29 cellular contexts compared by ENCODE assay signal in genomic region chrX:38163193-38163592, GRCh38. TPM values are rescaled to one million over a fixed set of nuclear protein-coding genes. Genes with fewer than 3 reads are reported as not detected.
"Had no signal": no experiment of that assay in that cellular context is flagged by ENCODE, and none has a peak within 500 bp of the region (broad histone marks: within the 10 kb centered on the region; RNA-seq: fewer than 3 reads in every experiment).

No MANE protein-coding gene starts in this region.

- H3K27me3 ChIP-seq: neural progenitor cell, neutrophil, right lobe of liver, testis, thyroid gland, transverse colon, upper lobe of left lung, vagina had no signal

- H3K36me3 Mint-ChIP-seq: immature natural killer cell; naive B cell; natural killer cell; neural progenitor cell; stimulated activated naive B cell treated with anti-CD40 and anti-IgM and Interleukin-4, amounts not matched to agents 10 μg/mL and 1 μg/mL and 100 μg/mL, for 72 hours had no signal

- ATAC-seq: natural killer cell; right lobe of liver; stimulated activated naive B cell treated with anti-CD40 and anti-IgM and Interleukin-4, amounts not matched to agents 10 μg/mL and 1 μg/mL and 100 μg/mL, for 72 hours; stimulated activated naive CD8-positive, alpha-beta T cell treated with anti-CD3 and anti-CD28 coated beads, Interleukin-15, Interleukin-2, amounts not matched to agents 100 U/mL and 50 U/mL, for 24 hours had no signal

- H3K4me1 ChIP-seq: left ventricle myocardium inferior, neural progenitor cell, parathyroid adenoma, right atrium auricular region, right lobe of liver, stomach, testis, thyroid gland, transverse colon, upper lobe of left lung, vagina had no signal

- DNase-seq: hypothalamus; immature natural killer cell; kidney; left ventricle myocardium inferior; mesendoderm; naive B cell; natural killer cell; nephron progenitor cell; occipital lobe; right lobe of liver; stimulated activated CD4-positive, alpha-beta T cell treated with anti-CD3 and anti-CD28 coated beads, Interleukin-12 subunit alpha, Interleukin-12 subunit beta, amount 100 ng/mL, for 4 hours; stimulated activated CD4-positive, alpha-beta T cell treated with anti-CD3 and anti-CD28 coated beads, Interleukin-15, amount 100 ng/mL, for 24 hours; stimulated activated CD4-positive, alpha-beta T cell treated with anti-CD3 and anti-CD28 coated beads, Interleukin-2, amount 100 ng/mL, for 24 hours; stimulated activated CD4-positive, alpha-beta T cell treated with anti-CD3 and anti-CD28 coated beads, Interleukin-4, amount 100 ng/mL, for 1 hour; stimulated activated naive B cell treated with anti-CD40 and anti-IgM and Interleukin-4, amounts not matched to agents 10 μg/mL and 1 μg/mL and 100 μg/mL, for 72 hours; stimulated activated naive CD8-positive, alpha-beta T cell treated with anti-CD3 and anti-CD28 coated beads, Interleukin-15, Interleukin-2, amounts not matched to agents 100 U/mL and 50 U/mL, for 24 hours; stomach; testis; thyroid gland; transverse colon; upper lobe of left lung had no signal

- H3K9me3 Mint-ChIP-seq: immature natural killer cell; natural killer cell; neural progenitor cell; stimulated activated naive B cell treated with anti-CD40 and anti-IgM and Interleukin-4, amounts not matched to agents 10 μg/mL and 1 μg/mL and 100 μg/mL, for 72 hours had no signal

- H3K36me3 ChIP-seq: neural progenitor cell, neutrophil, right lobe of liver, thyroid gland, transverse colon, upper lobe of left lung, vagina had no signal

- H3K4me3 ChIP-seq: left ventricle myocardium inferior, lung, neural progenitor cell, right atrium auricular region, right lobe of liver, skin epidermis, stomach, testis, thyroid gland, transverse colon, upper lobe of left lung, vagina had no signal

- H3K9me3 ChIP-seq: left ventricle myocardium inferior, neutrophil, right atrium auricular region, right lobe of liver, stomach, testis, thyroid gland, transverse colon, upper lobe of left lung, vagina had no signal

- H3K27ac ChIP-seq: left ventricle myocardium inferior, neural progenitor cell, neutrophil, parathyroid adenoma, right atrium auricular region, right lobe of liver, skin epidermis, stomach, testis, thyroid gland, transverse colon, upper lobe of left lung, vagina had no signal

- H3K4me1 Mint-ChIP-seq: immature natural killer cell; mesothelial cell of epicardium; naive B cell; natural killer cell; nephron progenitor cell; neural progenitor cell; stimulated activated naive B cell treated with anti-CD40 and anti-IgM and Interleukin-4, amounts not matched to agents 10 μg/mL and 1 μg/mL and 100 μg/mL, for 72 hours had no signal

- H3K27ac Mint-ChIP-seq: immature natural killer cell; mesothelial cell of epicardium; naive B cell; natural killer cell; nephron progenitor cell; neural progenitor cell; stimulated activated naive B cell treated with anti-CD40 and anti-IgM and Interleukin-4, amounts not matched to agents 10 μg/mL and 1 μg/mL and 100 μg/mL, for 72 hours had no signal

- H3K4me3 Mint-ChIP-seq: immature natural killer cell; mesothelial cell of epicardium; naive B cell; natural killer cell; nephron progenitor cell; neural progenitor cell; stimulated activated naive B cell treated with anti-CD40 and anti-IgM and Interleukin-4, amounts not matched to agents 10 μg/mL and 1 μg/mL and 100 μg/mL, for 72 hours had no signal

RNA-seq across cellular contexts. Expression of gene SRPX, which starts 57.5 kb away (rescaled TPM):
- polyA plus RNA-seq: immature natural killer cell had no signal
